Comparison of ENCODE assay signal across 1 cellular context in genomic region chr13:95123726-95124125, GRCh38.
TF ChIP-seq lines count a peak whose summit lies in the region.

No MANE protein-coding gene starts in this region.

TF ChIP-seq in HepG2, 621 proteins besides CTCF, POLR2A, EP300 and RAD21 (continued from another document and continues in another):
- TF ChIP-seq CSRNP2 (CRISPR knock-in tag; conservative IDR thresholded peaks at IDR 0.05; ENCODE audit: low read depth) (no peak), ZNF512 (CRISPR knock-in tag; IDR thresholded peaks at IDR 0.05) (no peak), ZBTB42 (CRISPR knock-in tag; IDR thresholded peaks at IDR 0.05) (no peak), ESRRA (CRISPR knock-in tag; IDR thresholded peaks at IDR 0.05; ENCODE audit: low read depth) (no peak), ZNF564 (CRISPR knock-in tag; IDR thresholded peaks at IDR 0.05) (no peak), E2F1 (CRISPR knock-in tag; IDR thresholded peaks at IDR 0.05) (no peak), ZNF83 (CRISPR knock-in tag; IDR thresholded peaks at IDR 0.05; ENCODE audit: borderline replicate concordance) (no peak), CC2D1A (CRISPR knock-in tag; IDR thresholded peaks at IDR 0.05) (no peak), ZBTB44 (CRISPR knock-in tag; IDR thresholded peaks at IDR 0.05) (no peak), MIER2 (CRISPR knock-in tag; IDR thresholded peaks at IDR 0.05) (peak; percentile 23; the same call in 1 of the 2 replicates), ZNF256 (CRISPR knock-in tag; conservative IDR thresholded peaks at IDR 0.05) (no peak), MAF1 (CRISPR knock-in tag; IDR thresholded peaks at IDR 0.05; ENCODE audit: borderline replicate concordance) (no peak), PITX1 (CRISPR knock-in tag; IDR thresholded peaks at IDR 0.05) (no peak; the same call in 1 of the 2 replicates), ZSCAN25 (CRISPR knock-in tag; IDR thresholded peaks at IDR 0.05) (peak; percentile 65; the same call in 1 of the 2 replicates), AKNA (CRISPR knock-in tag; IDR thresholded peaks at IDR 0.05; ENCODE audit: borderline replicate concordance) (no peak), ZNF839 (CRISPR knock-in tag; IDR thresholded peaks at IDR 0.05; ENCODE audit: borderline replicate concordance) (no peak), CHCHD3 (CRISPR knock-in tag; IDR thresholded peaks at IDR 0.05) (no peak), PRPF4 (IDR thresholded peaks at IDR 0.05; ENCODE audit: low read depth, low read length, poor library complexity, severe bottlenecking) (no peak), AGO1 (IDR thresholded peaks at IDR 0.05; ENCODE audit: low read depth, low read length, poor library complexity, severe bottlenecking) (no peak), PHB2 (IDR thresholded peaks at IDR 0.05; ENCODE audit: partially characterized antibody) (no peak), TOE1 (CRISPR knock-in tag; IDR thresholded peaks at IDR 0.05) (no peak), ZNF235 (CRISPR knock-in tag; IDR thresholded peaks at IDR 0.05; ENCODE audit: borderline replicate concordance) (no peak), SALL1 (CRISPR knock-in tag; IDR thresholded peaks at IDR 0.05) (peak; percentile 72), GABPA (IDR thresholded peaks at IDR 0.05; ENCODE audit: low read depth, low read length) (no peak), GABPA (CRISPR knock-in tag; IDR thresholded peaks at IDR 0.05; ENCODE audit: low read depth) (no peak), CENPT (CRISPR knock-in tag; IDR thresholded peaks at IDR 0.05; ENCODE audit: low read depth) (no peak), CCDC6 (CRISPR knock-in tag; IDR thresholded peaks at IDR 0.05) (no peak), NR2F1 (CRISPR knock-in tag; IDR thresholded peaks at IDR 0.05) (peak in 1 of 2 experiments; percentile 38; a peak in 1 of 4 replicates), ZMYM2 (CRISPR knock-in tag; IDR thresholded peaks at IDR 0.05) (no peak)
- TF ChIP-seq, protein P1, sequence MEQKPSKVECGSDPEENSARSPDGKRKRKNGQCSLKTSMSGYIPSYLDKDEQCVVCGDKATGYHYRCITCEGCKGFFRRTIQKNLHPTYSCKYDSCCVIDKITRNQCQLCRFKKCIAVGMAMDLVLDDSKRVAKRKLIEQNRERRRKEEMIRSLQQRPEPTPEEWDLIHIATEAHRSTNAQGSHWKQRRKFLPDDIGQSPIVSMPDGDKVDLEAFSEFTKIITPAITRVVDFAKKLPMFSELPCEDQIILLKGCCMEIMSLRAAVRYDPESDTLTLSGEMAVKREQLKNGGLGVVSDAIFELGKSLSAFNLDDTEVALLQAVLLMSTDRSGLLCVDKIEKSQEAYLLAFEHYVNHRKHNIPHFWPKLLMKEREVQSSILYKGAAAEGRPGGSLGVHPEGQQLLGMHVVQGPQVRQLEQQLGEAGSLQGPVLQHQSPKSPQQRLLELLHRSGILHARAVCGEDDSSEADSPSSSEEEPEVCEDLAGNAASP (CRISPR knock-in tag; IDR thresholded peaks at IDR 0.05; ENCODE audit: borderline replicate concordance): peak; percentile 81; the same call in 1 of the 2 replicates
- TF ChIP-seq, protein P2, sequence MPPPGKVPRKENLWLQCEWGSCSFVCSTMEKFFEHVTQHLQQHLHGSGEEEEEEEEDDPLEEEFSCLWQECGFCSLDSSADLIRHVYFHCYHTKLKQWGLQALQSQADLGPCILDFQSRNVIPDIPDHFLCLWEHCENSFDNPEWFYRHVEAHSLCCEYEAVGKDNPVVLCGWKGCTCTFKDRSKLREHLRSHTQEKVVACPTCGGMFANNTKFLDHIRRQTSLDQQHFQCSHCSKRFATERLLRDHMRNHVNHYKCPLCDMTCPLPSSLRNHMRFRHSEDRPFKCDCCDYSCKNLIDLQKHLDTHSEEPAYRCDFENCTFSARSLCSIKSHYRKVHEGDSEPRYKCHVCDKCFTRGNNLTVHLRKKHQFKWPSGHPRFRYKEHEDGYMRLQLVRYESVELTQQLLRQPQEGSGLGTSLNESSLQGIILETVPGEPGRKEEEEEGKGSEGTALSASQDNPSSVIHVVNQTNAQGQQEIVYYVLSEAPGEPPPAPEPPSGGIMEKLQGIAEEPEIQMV (CRISPR knock-in tag; IDR thresholded peaks at IDR 0.05; ENCODE audit: low read depth): no peak
- TF ChIP-seq, protein P3, sequence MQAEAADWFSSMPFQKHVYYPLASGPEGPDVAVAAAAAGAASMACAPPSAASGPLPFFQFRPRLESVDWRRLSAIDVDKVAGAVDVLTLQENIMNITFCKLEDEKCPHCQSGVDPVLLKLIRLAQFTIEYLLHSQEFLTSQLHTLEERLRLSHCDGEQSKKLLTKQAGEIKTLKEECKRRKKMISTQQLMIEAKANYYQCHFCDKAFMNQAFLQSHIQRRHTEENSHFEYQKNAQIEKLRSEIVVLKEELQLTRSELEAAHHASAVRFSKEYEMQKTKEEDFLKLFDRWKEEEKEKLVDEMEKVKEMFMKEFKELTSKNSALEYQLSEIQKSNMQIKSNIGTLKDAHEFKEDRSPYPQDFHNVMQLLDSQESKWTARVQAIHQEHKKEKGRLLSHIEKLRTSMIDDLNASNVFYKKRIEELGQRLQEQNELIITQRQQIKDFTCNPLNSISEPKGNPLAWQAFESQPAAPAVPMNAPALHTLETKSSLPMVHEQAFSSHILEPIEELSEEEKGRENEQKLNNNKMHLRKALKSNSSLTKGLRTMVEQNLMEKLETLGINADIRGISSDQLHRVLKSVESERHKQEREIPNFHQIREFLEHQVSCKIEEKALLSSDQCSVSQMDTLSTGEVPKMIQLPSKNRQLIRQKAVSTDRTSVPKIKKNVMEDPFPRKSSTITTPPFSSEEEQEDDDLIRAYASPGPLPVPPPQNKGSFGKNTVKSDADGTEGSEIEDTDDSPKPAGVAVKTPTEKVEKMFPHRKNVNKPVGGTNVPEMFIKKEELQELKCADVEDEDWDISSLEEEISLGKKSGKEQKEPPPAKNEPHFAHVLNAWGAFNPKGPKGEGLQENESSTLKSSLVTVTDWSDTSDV (CRISPR knock-in tag; IDR thresholded peaks at IDR 0.05): no peak
- TF ChIP-seq, protein P4, sequence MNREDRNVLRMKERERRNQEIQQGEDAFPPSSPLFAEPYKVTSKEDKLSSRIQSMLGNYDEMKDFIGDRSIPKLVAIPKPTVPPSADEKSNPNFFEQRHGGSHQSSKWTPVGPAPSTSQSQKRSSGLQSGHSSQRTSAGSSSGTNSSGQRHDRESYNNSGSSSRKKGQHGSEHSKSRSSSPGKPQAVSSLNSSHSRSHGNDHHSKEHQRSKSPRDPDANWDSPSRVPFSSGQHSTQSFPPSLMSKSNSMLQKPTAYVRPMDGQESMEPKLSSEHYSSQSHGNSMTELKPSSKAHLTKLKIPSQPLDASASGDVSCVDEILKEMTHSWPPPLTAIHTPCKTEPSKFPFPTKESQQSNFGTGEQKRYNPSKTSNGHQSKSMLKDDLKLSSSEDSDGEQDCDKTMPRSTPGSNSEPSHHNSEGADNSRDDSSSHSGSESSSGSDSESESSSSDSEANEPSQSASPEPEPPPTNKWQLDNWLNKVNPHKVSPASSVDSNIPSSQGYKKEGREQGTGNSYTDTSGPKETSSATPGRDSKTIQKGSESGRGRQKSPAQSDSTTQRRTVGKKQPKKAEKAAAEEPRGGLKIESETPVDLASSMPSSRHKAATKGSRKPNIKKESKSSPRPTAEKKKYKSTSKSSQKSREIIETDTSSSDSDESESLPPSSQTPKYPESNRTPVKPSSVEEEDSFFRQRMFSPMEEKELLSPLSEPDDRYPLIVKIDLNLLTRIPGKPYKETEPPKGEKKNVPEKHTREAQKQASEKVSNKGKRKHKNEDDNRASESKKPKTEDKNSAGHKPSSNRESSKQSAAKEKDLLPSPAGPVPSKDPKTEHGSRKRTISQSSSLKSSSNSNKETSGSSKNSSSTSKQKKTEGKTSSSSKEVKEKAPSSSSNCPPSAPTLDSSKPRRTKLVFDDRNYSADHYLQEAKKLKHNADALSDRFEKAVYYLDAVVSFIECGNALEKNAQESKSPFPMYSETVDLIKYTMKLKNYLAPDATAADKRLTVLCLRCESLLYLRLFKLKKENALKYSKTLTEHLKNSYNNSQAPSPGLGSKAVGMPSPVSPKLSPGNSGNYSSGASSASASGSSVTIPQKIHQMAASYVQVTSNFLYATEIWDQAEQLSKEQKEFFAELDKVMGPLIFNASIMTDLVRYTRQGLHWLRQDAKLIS (CRISPR knock-in tag; IDR thresholded peaks at IDR 0.05): no peak
- TF ChIP-seq, protein P5, sequence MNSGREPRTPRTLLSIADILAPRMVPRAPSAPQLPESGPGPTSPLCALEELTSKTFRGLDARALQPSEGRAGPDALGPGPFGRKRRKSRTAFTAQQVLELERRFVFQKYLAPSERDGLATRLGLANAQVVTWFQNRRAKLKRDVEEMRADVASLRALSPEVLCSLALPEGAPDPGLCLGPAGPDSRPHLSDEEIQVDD (CRISPR knock-in tag; IDR thresholded peaks at IDR 0.05; ENCODE audit: borderline replicate concordance): no peak
- TF ChIP-seq, protein P6, sequence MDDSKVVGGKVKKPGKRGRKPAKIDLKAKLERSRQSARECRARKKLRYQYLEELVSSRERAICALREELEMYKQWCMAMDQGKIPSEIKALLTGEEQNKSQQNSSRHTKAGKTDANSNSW (CRISPR knock-in tag; IDR thresholded peaks at IDR 0.05; ENCODE audit: borderline replicate concordance): no peak
